Comparison of ENCODE assay signal across 13 cellular contexts in the genomic region with DNA sequence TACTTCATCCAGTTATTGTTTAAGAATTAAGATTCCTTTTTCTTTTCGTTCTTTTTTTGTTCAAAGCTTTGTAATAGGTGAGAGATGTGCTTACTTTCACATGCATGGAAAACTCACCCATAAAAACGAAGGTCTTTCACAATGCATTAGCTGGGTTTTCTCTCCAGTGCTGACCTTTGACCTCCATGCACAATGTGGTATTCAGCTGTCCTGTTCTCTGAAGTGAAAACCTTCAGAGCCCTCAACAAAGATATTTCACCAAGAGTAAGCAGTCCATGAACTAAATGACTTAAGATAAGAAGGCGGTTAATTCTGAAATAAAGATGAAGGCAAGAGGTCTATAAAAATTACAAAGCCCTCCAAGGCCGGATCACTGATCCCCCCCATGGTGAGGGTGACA.
DNase-seq lines count a peak whose midpoint lies in the region; ATAC-seq and TF ChIP-seq lines count a peak whose summit lies in the region.
"Had no signal": no experiment of that assay in that cellular context is flagged by ENCODE, and none has a peak within 500 bp of the region (broad histone marks: within the 10 kb centered on the region; RNA-seq: fewer than 3 reads in every experiment).

No MANE protein-coding gene starts in this region.

- H3K9me3 Mint-ChIP-seq in WTC11, result no peaks in the 10 kb centered on the region
- no peaks in the 10 kb centered on the region for H3K9me3 Mint-ChIP-seq in progenitor cell of endocrine pancreas (ENCODE audit: low read depth)
- H3K9me3 Mint-ChIP-seq: activated T-cell treated with anti-CD3 and anti-CD28 coated beads, Interleukin-2, amount 50 U/mL, for 4 hours had no signal

- ATAC-seq in WTC11, result peak; percentile 39
- ATAC-seq in activated CD4-positive, CD25-positive, alpha-beta regulatory T cell treated with anti-CD3 and anti-CD28 coated beads, Interleukin-2, amount 50 U/mL, for 24 hours, result no peak
- ATAC-seq: activated T-cell treated with anti-CD3 and anti-CD28 coated beads, Interleukin-2, amount 50 U/mL, for 4 hours; HCT116 had no signal

- H3K27me3 Mint-ChIP-seq in WTC11 (ENCODE audit: low read depth) (no peaks in the 10 kb centered on the region), progenitor cell of endocrine pancreas (no peaks in the 10 kb centered on the region)

- H3K79me2 ChIP-seq in fibroblast of lung (ENCODE audit: control insufficient read depth, insufficient read depth, low read length), result peaks cover 82% of the 10 kb centered on the region

- H3K27ac ChIP-seq in HEK293 (ENCODE audit: extremely low read depth, low read depth, low read length) (no peak overlapping the region), fibroblast of lung (ENCODE audit: insufficient read depth, low read length) (no peak overlapping the region), testis (no peak overlapping the region)

- intact Hi-C loops in testis (cut with DNase I; ENCODE audit: low total_unique reads) (no loop called here), posterior cingulate gyrus (cut with DNase I) (no loop called here)

- H3K27me3 ChIP-seq in fibroblast of lung (ENCODE audit: control insufficient read depth, insufficient read depth, low read length), result no peaks in the 10 kb centered on the region
- no peaks in the 10 kb centered on the region for H3K27me3 ChIP-seq in testis

- H3K4me2 ChIP-seq in fibroblast of lung (ENCODE audit: extremely low read depth, insufficient read depth, low read length), result no peak overlapping the region

- H3K4me1 ChIP-seq in HEK293 (ENCODE audit: control insufficient read depth, insufficient read depth, low read length) (peaks cover 10% of the 10 kb centered on the region), fibroblast of lung (ENCODE audit: control insufficient read depth, extremely low read depth, insufficient read depth, low read length) (peaks cover 62% of the 10 kb centered on the region), testis (no peaks in the 10 kb centered on the region)

- no peak overlapping the region for H3K9ac ChIP-seq in fibroblast of lung (ENCODE audit: insufficient read depth, low read length)

- peaks cover 1% of the 10 kb centered on the region for H4K20me1 ChIP-seq in fibroblast of lung (ENCODE audit: control insufficient read depth, extremely low read depth, insufficient read depth, low read length)

- H3K27ac Mint-ChIP-seq in WTC11 (peak overlapping the region; percentile 33; the same call in 1 of the 2 replicates), progenitor cell of endocrine pancreas (peak overlapping the region; percentile 75)

- 68 to 72% methylated on average over 4 of the region's 4 CpGs for WGBS in testis, 2 donors

- no peak overlapping the region for H3K4me3 Mint-ChIP-seq in WTC11
- peak overlapping the region; percentile 4 for H3K4me3 Mint-ChIP-seq in progenitor cell of endocrine pancreas (ENCODE audit: low read depth)
- H3K4me3 Mint-ChIP-seq: activated T-cell treated with anti-CD3 and anti-CD28 coated beads, Interleukin-2, amount 50 U/mL, for 4 hours had no signal

- H3K4me1 Mint-ChIP-seq in WTC11 (peaks cover 74% of the 10 kb centered on the region), progenitor cell of endocrine pancreas (ENCODE audit: low read depth) (peaks cover 39% of the 10 kb centered on the region)

- H3K36me3 Mint-ChIP-seq in WTC11, result no peaks in the 10 kb centered on the region
- H3K36me3 Mint-ChIP-seq in progenitor cell of endocrine pancreas (ENCODE audit: insufficient read depth), result peaks cover 2% of the 10 kb centered on the region

- CTCF ChIA-PET in HEK293 (lab: Yijun Ruan, JAX) (interaction anchor here (0.6 to 1.4 kb wide), 2 partner anchors 41 to 133 kb away, joined by 4 to 5 read pairs; no protein-coding TSS in a partner anchor), WTC11 (lab: Charles Lee) (interaction anchor here (1.6 to 2.9 kb wide), 2 partner anchors 41 to 42 kb away, joined by 4 to 22 read pairs; no protein-coding TSS in a partner anchor)

- no peak for DNase-seq in WTC11 (ENCODE audit: low spot score)
- DNase-seq in fibroblast of lung (ENCODE audit: low read depth in 2 of 2), result peak; percentile 51 to 67
- no peak for DNase-seq in progenitor cell of endocrine pancreas (ENCODE audit: low spot score, unreplicated experiment)
- no peak for DNase-seq in testis
- DNase-seq in DMS53 (lab: John Stamatoyannopoulos, UW), result no peak
- DNase-seq in posterior cingulate gyrus, result no peak
- DNase-seq: activated CD4-positive, CD25-positive, alpha-beta regulatory T cell treated with anti-CD3 and anti-CD28 coated beads, Interleukin-2, amount 50 U/mL, for 72 hours; activated T-cell treated with anti-CD3 and anti-CD28 coated beads, Interleukin-2, amount 50 U/mL, for 4 hours; C1 segment of cervical spinal cord; NCI-H1436 had no signal

- no peak overlapping the region for H2AFZ ChIP-seq in fibroblast of lung (ENCODE audit: low read length)

- H3K9me3 ChIP-seq in HEK293 (ENCODE audit: control insufficient read depth, insufficient read depth, low read depth, low read length), result no peaks in the 10 kb centered on the region
- no peaks in the 10 kb centered on the region for H3K9me3 ChIP-seq in fibroblast of lung (ENCODE audit: control insufficient read depth, insufficient read depth, low read depth, low read length)
- H3K9me3 ChIP-seq in testis, result no peaks in the 10 kb centered on the region

- POLR2A ChIA-PET in HEK293 (lab: Yijun Ruan, JAX), result no interaction called here
- POLR2A ChIA-PET in WTC11 (lab: Charles Lee), result interaction anchor here (0.6 kb wide), 1 partner anchor 248 kb away, joined by 3 read pairs; no protein-coding TSS in a partner anchor

- H3K4me3 ChIP-seq in HEK293 (ENCODE audit: low read depth, low read length) (no peak overlapping the region), fibroblast of lung (replicated peaks in 1 of 4; ENCODE audit: control extremely low read depth in 1 of 4, insufficient read depth in 1 of 4, low read depth in 3 of 4, low read length in 4 of 4) (no peak overlapping the region), testis (no peak overlapping the region)

- TF ChIP-seq POLR2A in testis (IDR thresholded peaks at IDR 0.05), result no peak

- TF ChIP-seq CTCF in HEK293 (tag by site-specific recombination; IDR thresholded peaks at IDR 0.05) (no peak), WTC11 (IDR thresholded peaks at IDR 0.05) (no peak), fibroblast of lung (conservative IDR thresholded peaks at IDR 0.05 in 1 of 2, IDR thresholded peaks at IDR 0.05 in 1 of 2; ENCODE audit: low read depth in 1 of 2, low read length in 2 of 2) (no peak), progenitor cell of endocrine pancreas (IDR thresholded peaks at IDR 0.05; ENCODE audit: unreplicated experiment) (no peak), testis (IDR thresholded peaks at IDR 0.05) (no peak)

- H3K36me3 ChIP-seq in HEK293 (ENCODE audit: control insufficient read depth in 2 of 2, insufficient read depth in 1 of 2, low read length in 2 of 2) (no peaks in the 10 kb centered on the region), fibroblast of lung (ENCODE audit: control insufficient read depth, insufficient read depth, low read length) (no peaks in the 10 kb centered on the region), testis (ENCODE audit: low read depth, missing control alignments) (no peaks in the 10 kb centered on the region)

TF ChIP-seq in HEK293, 187 proteins besides CTCF, POLR2A, EP300 and RAD21 (continues in another document):
- TF ChIP-seq, protein P1, sequence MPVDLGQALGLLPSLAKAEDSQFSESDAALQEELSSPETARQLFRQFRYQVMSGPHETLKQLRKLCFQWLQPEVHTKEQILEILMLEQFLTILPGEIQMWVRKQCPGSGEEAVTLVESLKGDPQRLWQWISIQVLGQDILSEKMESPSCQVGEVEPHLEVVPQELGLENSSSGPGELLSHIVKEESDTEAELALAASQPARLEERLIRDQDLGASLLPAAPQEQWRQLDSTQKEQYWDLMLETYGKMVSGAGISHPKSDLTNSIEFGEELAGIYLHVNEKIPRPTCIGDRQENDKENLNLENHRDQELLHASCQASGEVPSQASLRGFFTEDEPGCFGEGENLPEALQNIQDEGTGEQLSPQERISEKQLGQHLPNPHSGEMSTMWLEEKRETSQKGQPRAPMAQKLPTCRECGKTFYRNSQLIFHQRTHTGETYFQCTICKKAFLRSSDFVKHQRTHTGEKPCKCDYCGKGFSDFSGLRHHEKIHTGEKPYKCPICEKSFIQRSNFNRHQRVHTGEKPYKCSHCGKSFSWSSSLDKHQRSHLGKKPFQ (tag by site-specific recombination; IDR thresholded peaks at IDR 0.05), result 0 out of 2 replicates have a peak, but pooled peaks have one; percentile 11
- TF ChIP-seq ZFP3 (tag by site-specific recombination; IDR thresholded peaks at IDR 0.05; ENCODE audit: low read depth), result no peak
- no peak for TF ChIP-seq ZNF155 (tag by site-specific recombination; IDR thresholded peaks at IDR 0.05)
- peak; percentile 79 for TF ChIP-seq PRDM1 (tag by site-specific recombination; IDR thresholded peaks at IDR 0.05)
- TF ChIP-seq KLF1 (tag by site-specific recombination; IDR thresholded peaks at IDR 0.05), result no peak
- no peak for TF ChIP-seq ZSCAN16 (tag by site-specific recombination; IDR thresholded peaks at IDR 0.05)
- peak; percentile 48; the same call in 1 of the 2 replicates for TF ChIP-seq TCF7L2 (IDR thresholded peaks at IDR 0.05; ENCODE audit: borderline replicate concordance, low read depth, low read length)

TF ChIP-seq in WTC11, 78 proteins besides CTCF, POLR2A, EP300 and RAD21 (continues in another document):
- TF ChIP-seq, protein P2, sequence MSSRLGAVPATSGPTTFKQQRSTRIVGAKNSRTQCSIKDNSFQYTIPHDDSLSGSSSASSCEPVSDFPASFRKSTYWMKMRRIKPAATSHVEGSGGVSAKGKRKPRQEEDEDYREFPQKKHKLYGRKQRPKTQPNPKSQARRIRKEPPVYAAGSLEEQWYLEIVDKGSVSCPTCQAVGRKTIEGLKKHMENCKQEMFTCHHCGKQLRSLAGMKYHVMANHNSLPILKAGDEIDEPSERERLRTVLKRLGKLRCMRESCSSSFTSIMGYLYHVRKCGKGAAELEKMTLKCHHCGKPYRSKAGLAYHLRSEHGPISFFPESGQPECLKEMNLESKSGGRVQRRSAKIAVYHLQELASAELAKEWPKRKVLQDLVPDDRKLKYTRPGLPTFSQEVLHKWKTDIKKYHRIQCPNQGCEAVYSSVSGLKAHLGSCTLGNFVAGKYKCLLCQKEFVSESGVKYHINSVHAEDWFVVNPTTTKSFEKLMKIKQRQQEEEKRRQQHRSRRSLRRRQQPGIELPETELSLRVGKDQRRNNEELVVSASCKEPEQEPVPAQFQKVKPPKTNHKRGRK (CRISPR knock-in tag; IDR thresholded peaks at IDR 0.05; ENCODE audit: borderline replicate concordance), result no peak

Comparison
In these comparisons a context has a peak if more than half of its experiments do, and no peak if none do; other contexts are left out.
1. DNase-seq: peak in fibroblast of lung (2 of 2); none in WTC11 (single experiment), progenitor cell of endocrine pancreas (single experiment), testis (single experiment), DMS53 (single experiment) and posterior cingulate gyrus (0 of 10).